ENCODE assay signal across 10 cellular contexts in genomic region chr19:29277107-29277506, GRCh38.
DNase-seq lines count a peak whose midpoint lies in the region; ATAC-seq, FAIRE-seq and TF ChIP-seq lines count a peak whose summit lies in the region.
"Had no signal": no experiment of that assay in that cellular context is flagged by ENCODE, and none has a peak within 500 bp of the region (broad histone marks: within the 10 kb centered on the region; RNA-seq: fewer than 3 reads in every experiment).

No MANE protein-coding gene starts in this region.

- TF ChIP-seq EP300 in K562 (IDR thresholded peaks at IDR 0.05; ENCODE audit: low read length), result no peak

- peak; percentile 96 for ATAC-seq in HG03066 (IDR thresholded peaks at IDR 0.05; ENCODE audit: low read depth, unreplicated experiment)
- ATAC-seq in K562, result peak; percentile 53; the same call in 2 of the 3 replicates

- CTCF ChIA-PET in K562 (lab: Yijun Ruan, JAX; ENCODE audit: low intra/inter-chr PET ratio), result no interaction called here

- H3K9me3 ChIP-seq in K562 (replicated peaks; ENCODE audit: control insufficient read depth, insufficient read depth, low read depth, low read length), result no peaks in the 10 kb centered on the region

- BruUV-seq in K562 (replicated peaks; lab: Mats Ljungman, UMichigan), result no TSS peak

- no peaks in the 10 kb centered on the region for H4K20me1 ChIP-seq in K562 (replicated peaks; ENCODE audit: control insufficient read depth, insufficient read depth, low read length)

- H3K79me2 ChIP-seq in K562 (ENCODE audit: control insufficient read depth, insufficient read depth, low read length), result no peaks in the 10 kb centered on the region

- TF ChIP-seq POLR2A in K562 (conservative IDR thresholded peaks at IDR 0.05), result no peak

- H3K9ac ChIP-seq in K562 (ENCODE audit: insufficient read depth in 1 of 2, low read depth in 2 of 2, low read length in 2 of 2), result no peak overlapping the region

- no peak for TF ChIP-seq CTCF in K562 (IDR thresholded peaks at IDR 0.05 in 2 of 3, conservative IDR thresholded peaks at IDR 0.05 in 1 of 3; ENCODE audit: insufficient read depth in 2 of 3, low read depth in 1 of 3, low read length in 3 of 3)

- no peak for TF ChIP-seq RAD21 in K562 (CRISPR knock-in tag; conservative IDR thresholded peaks at IDR 0.05 in 1 of 2, IDR thresholded peaks at IDR 0.05 in 1 of 2)

- no peak overlapping the region for H2AFZ ChIP-seq in K562 (ENCODE audit: low read depth, low read length)

- POLR2A ChIA-PET in K562 (lab: Yijun Ruan, JAX), result interaction anchor here (0.5 kb wide), 1 partner anchor 667 kb away, joined by 3 read pairs; no protein-coding TSS in a partner anchor

- H3K27me3 ChIP-seq in K562 (ENCODE audit: control insufficient read depth in 2 of 2, insufficient read depth in 2 of 2, low read length in 2 of 2), result peaks cover 4 to 10% of the 10 kb centered on the region in 2 experiments; a peak in 3 of 5 replicates

- no peaks in the 10 kb centered on the region for H3K9me1 ChIP-seq in K562 (ENCODE audit: control insufficient read depth, insufficient read depth, low read length)

- no peak for FAIRE-seq in K562 (lab: Jason Lieb, UNC)
- FAIRE-seq: A204.1 had no signal

- WGBS in K562 (ENCODE audit: insufficient coverage, low coverage, missing lambda C conversion rate), result 0% methylated on average over 6 of the region's 7 CpGs

- no peaks in the 10 kb centered on the region for H3K36me3 ChIP-seq in K562 (ENCODE audit: control insufficient read depth, insufficient read depth, low read length)

- no peak overlapping the region for H3K27ac ChIP-seq in K562 (ENCODE audit: extremely low read depth, low read depth, low read length)
- H3K27ac ChIP-seq: VCaP had no signal

- in situ Hi-C loops in K562 (cut with MboI), result no loop called here

- peak; percentile 10 for DNase-seq in NCI-H2107 treated with DMSO at 0.1 percent for 48 hours (lab: John Stamatoyannopoulos, UW; ENCODE audit: unreplicated experiment)
- no peak for DNase-seq in NCI-H2107 (lab: John Stamatoyannopoulos, UW)
- DNase-seq in SW480 (ENCODE audit: low spot score), result peak; percentile 61
- DNase-seq in K562 (ENCODE audit: extremely low read depth in 1 of 4, low spot score in 3 of 4), result peak in 1 of 4 experiments; percentile 27
- peak in 2 of 3 experiments; percentile 14 to 38 for DNase-seq in stimulated activated CD4-positive, alpha-beta T cell treated with anti-CD3 and anti-CD28 coated beads, TNF-alpha, amount 100 ng/mL, for 24 hours (ENCODE audit: low read depth in 3 of 3)
- no peak for DNase-seq in HK-2 (ENCODE audit: unreplicated experiment)
- no peak for DNase-seq in NCI-H2081 (lab: John Stamatoyannopoulos, UW)

- H3K4me2 ChIP-seq in K562 (ENCODE audit: insufficient read depth, low read length), result no peak overlapping the region

- H3K4me3 ChIP-seq in K562, result no peak overlapping the region

- no peaks in the 10 kb centered on the region for H3K4me1 ChIP-seq in K562 (replicated peaks in 1 of 2; ENCODE audit: control insufficient read depth in 2 of 2, insufficient read depth in 2 of 2, low read length in 2 of 2)

- intact Hi-C loops in K562 (cut with micrococcal nuclease), result no loop called here

TF ChIP-seq in K562, 482 proteins besides CTCF, POLR2A, EP300 and RAD21:
- no peak for TF ChIP-seq PBX2 (CRISPR knock-in tag; IDR thresholded peaks at IDR 0.05; ENCODE audit: low read depth)
- TF ChIP-seq PBX2 (tag; conservative IDR thresholded peaks at IDR 0.05; ENCODE audit: low read depth), result peak; percentile 67
- no peak for TF ChIP-seq CREB5 (CRISPR knock-in tag; IDR thresholded peaks at IDR 0.05)
- peak; percentile 88 for TF ChIP-seq PKNOX1 (IDR thresholded peaks at IDR 0.05)
- TF ChIP-seq SPI1 (IDR thresholded peaks at IDR 0.05; ENCODE audit: borderline replicate concordance, low read depth, low read length), result peak; percentile 12; the same call in 1 of the 2 replicates

Comparison
In these comparisons a context has a peak if more than half of its experiments do, and no peak if none do; other contexts are left out.
1. DNase-seq: peak in NCI-H2107 treated with DMSO at 0.1 percent for 48 hours (single experiment), SW480 (single experiment) and stimulated activated CD4-positive, alpha-beta T cell treated with anti-CD3 and anti-CD28 coated beads, TNF-alpha, amount 100 ng/mL, for 24 hours (2 of 3); none in NCI-H2107 (single experiment), HK-2 (single experiment) and NCI-H2081 (0 of 2).